In genomic region chr3:105867690-105868449, GRCh38 we compare ENCODE assay signal across 8 cellular contexts. TPM values are rescaled to one million over a fixed set of nuclear protein-coding genes. Genes with fewer than 3 reads are reported as not detected.
DNase-seq lines count a peak whose midpoint lies in the region; ATAC-seq, FAIRE-seq and TF ChIP-seq lines count a peak whose summit lies in the region.

No MANE protein-coding gene starts in this region.

- DNase-seq in DMS53 treated with DMSO at 0.1 percent for 48 hours (lab: John Stamatoyannopoulos, UW; ENCODE audit: unreplicated experiment) (peak; percentile 22), GM12878 (ENCODE audit: low read depth, low spot score) (no peak), thyroid gland (no peak), NCI-H1092 (lab: John Stamatoyannopoulos, UW) (no peak)
- DNase-seq in stimulated activated CD4-positive, alpha-beta T cell treated with anti-CD3 and anti-CD28 coated beads, Interleukin-4, amount 100 ng/mL, for 1 hour, result no peak

- peak overlapping the region; percentile 24 for H2AFZ ChIP-seq in GM12878 (ENCODE audit: control insufficient read depth, low read depth, low read length)

- H3K4me2 ChIP-seq in GM12878 (ENCODE audit: control insufficient read depth, insufficient read depth), result peak overlapping the region; percentile 97

- peaks cover 61% of the 10 kb centered on the region for H3K79me2 ChIP-seq in GM12878 (ENCODE audit: control insufficient read depth, insufficient read depth, low read length)

- H3K27ac ChIP-seq in KOPT-K1 (ENCODE audit: low read depth, low read length, poor library complexity, severe bottlenecking) (peak overlapping the region; percentile 68), GM12878 (ENCODE audit: control insufficient read depth, insufficient read depth) (peak overlapping the region; percentile 94), liver (ENCODE audit: low read depth in 1 of 2, low read length in 2 of 2) (peak overlapping the region; percentile 86 to 98), thyroid gland (peak overlapping the region; percentile 93 to 99 (median 99))

- H3K4me3 ChIP-seq in GM12878, result peak overlapping the region; percentile 98
- peak overlapping the region; percentile 73 to 95 (median 87) for H3K4me3 ChIP-seq in liver (ENCODE audit: low read depth in 1 of 3, low read length in 3 of 3)
- peak overlapping the region; percentile 83 to 97 (median 93) for H3K4me3 ChIP-seq in thyroid gland (replicated peaks in 1 of 3)

- TF ChIP-seq CTCF in GM12878 (IDR thresholded peaks at IDR 0.05 in 2 of 3, conservative IDR thresholded peaks at IDR 0.05 in 1 of 3; ENCODE audit: control insufficient read depth in 2 of 3, extremely low read depth in 1 of 3, insufficient read depth in 1 of 3, low read depth in 3 of 3, low read length in 3 of 3) (no peak), liver (IDR thresholded peaks at IDR 0.05; ENCODE audit: low read depth, low read length, missing input control) (no peak), thyroid gland (IDR thresholded peaks at IDR 0.05) (peak in 1 of 6 experiments; percentile 3)

- 5% methylated on average over 19 of the region's 19 CpGs for WGBS in GM12878 (ENCODE audit: insufficient coverage, insufficient replicate concordance, low lambda C conversion rate, missing lambda C conversion rate)
- 2% methylated on average over 19 of the region's 19 CpGs for WGBS in liver
- 1% methylated on average over 17 to 19 of the region's 19 CpGs for WGBS in thyroid gland, 2 donors

- no peak for TF ChIP-seq EP300 in GM12878 (IDR thresholded peaks at IDR 0.05; ENCODE audit: borderline replicate concordance in 1 of 2, control insufficient read depth in 1 of 2, low read depth in 2 of 2, low read length in 2 of 2)

- no peaks in the 10 kb centered on the region for H4K20me1 ChIP-seq in GM12878 (ENCODE audit: control insufficient read depth, insufficient read depth)

- SMC1A ChIA-PET in GM12878 (lab: Charles Lee; ENCODE audit: uncharacterized antibody, unreplicated experiment), result interaction anchor here (0.7 to 8.2 kb wide), 27 partner anchors 9 to 435 kb away, joined by 3 to 49 read pairs (median 4); no protein-coding TSS in a partner anchor

- ATAC-seq in GM12878 (no peak), GM21576 (IDR thresholded peaks at IDR 0.05; ENCODE audit: unreplicated experiment) (no peak)

- in situ Hi-C loops in GM12878 (cut with MboI), result loop anchor here (25.0 kb wide), 1 partner anchor 744 kb away; no protein-coding TSS in a partner anchor

- RAD21 ChIA-PET in GM12878 (lab: Charles Lee; ENCODE audit: unreplicated experiment), result interaction anchor here (0.6 to 10.0 kb wide), 20 partner anchors 22 to 465 kb away, joined by 3 to 119 read pairs (median 4); no protein-coding TSS in a partner anchor

- no peaks in the 10 kb centered on the region for H3K9me3 ChIP-seq in KOPT-K1 (ENCODE audit: insufficient read depth, low read length, poor library complexity, severe bottlenecking)
- no peaks in the 10 kb centered on the region for H3K9me3 ChIP-seq in GM12878 (replicated peaks; ENCODE audit: control insufficient read depth, insufficient read depth, low read length)
- H3K9me3 ChIP-seq in liver (ENCODE audit: control insufficient read depth in 4 of 4, low read length in 3 of 4), result no peaks in the 10 kb centered on the region
- no peaks in the 10 kb centered on the region for H3K9me3 ChIP-seq in thyroid gland

- FAIRE-seq in GM12878 (lab: Jason Lieb, UNC), result no peak

- H3K36me3 ChIP-seq in KOPT-K1 (ENCODE audit: insufficient read depth, low read length) (no peaks in the 10 kb centered on the region; the same call in 1 of the 2 replicates), GM12878 (ENCODE audit: control insufficient read depth in 2 of 2, insufficient read depth in 2 of 2, low read length in 1 of 2) (peaks cover 0 to 19% of the 10 kb centered on the region in 2 experiments; a peak in 2 of 4 replicates), liver (ENCODE audit: control insufficient read depth in 4 of 4, insufficient read depth in 3 of 4, low read depth in 1 of 4, low read length in 3 of 4) (peaks cover 0 to 7% (median 3%) of the 10 kb centered on the region in 4 donors), thyroid gland (no peaks in the 10 kb centered on the region)

- no peaks in the 10 kb centered on the region for H3K27me3 ChIP-seq in GM12878 (replicated peaks in 1 of 2; ENCODE audit: control insufficient read depth in 2 of 2, insufficient read depth in 2 of 2, low read length in 1 of 2)
- no peaks in the 10 kb centered on the region for H3K27me3 ChIP-seq in liver (ENCODE audit: control insufficient read depth in 4 of 4, insufficient read depth in 4 of 4, low read length in 3 of 4)
- no peaks in the 10 kb centered on the region for H3K27me3 ChIP-seq in thyroid gland

- TF ChIP-seq POLR2A in GM12878 (IDR thresholded peaks at IDR 0.05; ENCODE audit: low read depth, low read length), result no peak
- TF ChIP-seq POLR2A in thyroid gland (IDR thresholded peaks at IDR 0.05), result no peak

- no TSS peak for BruUV-seq in GM12878 (replicated peaks; lab: Mats Ljungman, UMichigan)

- H3K9ac ChIP-seq in GM12878 (ENCODE audit: control insufficient read depth, insufficient read depth, low read length), result peak overlapping the region; percentile 95
- peak overlapping the region; percentile 73 to 86 for H3K9ac ChIP-seq in liver (ENCODE audit: low read depth in 1 of 2, low read length in 2 of 2)

- POLR2A ChIA-PET in GM12878 (lab: Charles Lee), result interaction anchor here (0.5 to 1.9 kb wide), 13 partner anchors 10 to 728 kb away, joined by 3 to 9 read pairs (median 3); no protein-coding TSS in a partner anchor

- H3K4me1 ChIP-seq in GM12878 (ENCODE audit: control insufficient read depth, insufficient read depth, low read length) (peaks cover 7% of the 10 kb centered on the region), liver (ENCODE audit: control insufficient read depth in 4 of 4, insufficient read depth in 4 of 4, low read length in 3 of 4) (peaks cover 3 to 27% (median 9%) of the 10 kb centered on the region in 4 donors), thyroid gland (peaks cover 32 to 36% of the 10 kb centered on the region in 2 donors)

- CTCF ChIA-PET in GM12878 (lab: Yijun Ruan, JAX), result interaction anchor here (0.9 to 1.6 kb wide), 3 partner anchors 31 to 742 kb away, joined by 3 to 4 read pairs (median 3); no protein-coding TSS in a partner anchor

- TF ChIP-seq RAD21 in GM12878 (IDR thresholded peaks at IDR 0.05; ENCODE audit: insufficient read depth, low read depth, low read length) (no peak), liver (IDR thresholded peaks at IDR 0.05) (no peak)

- intact Hi-C loops in GM12878 (cut with micrococcal nuclease; ENCODE audit: unreplicated experiment), result loop anchor here (2.0 to 10.0 kb wide), 9 partner anchors 41 to 741 kb away; no protein-coding TSS in a partner anchor
- intact Hi-C loops in thyroid gland (cut with DNase I), result no loop called here

TF ChIP-seq in GM12878, 131 proteins besides CTCF, POLR2A, EP300 and RAD21 (continues in another document):
- TF ChIP-seq NRF1 (conservative IDR thresholded peaks at IDR 0.05; ENCODE audit: low read depth, low read length) (no peak), NBN (IDR thresholded peaks at IDR 0.05) (no peak), MEF2A (IDR thresholded peaks at IDR 0.05; ENCODE audit: insufficient read depth, low read depth, low read length) (no peak), SREBF2 (IDR thresholded peaks at IDR 0.05; ENCODE audit: low read length) (no peak), POLR2AphosphoS5 (IDR thresholded peaks at IDR 0.05; ENCODE audit: low read length) (peak; percentile 50; the same call in 1 of the 2 replicates), ZNF384 (IDR thresholded peaks at IDR 0.05; ENCODE audit: borderline replicate concordance, low read depth, low read length) (peak; percentile 33; the same call in 1 of the 2 replicates), SMAD5 (IDR thresholded peaks at IDR 0.05; ENCODE audit: low read depth) (0 out of 2 replicates have a peak, but pooled peaks have one; percentile 42), HDGF (IDR thresholded peaks at IDR 0.05) (no peak), SMARCA5 (IDR thresholded peaks at IDR 0.05) (no peak)

TF ChIP-seq in liver, 16 proteins besides CTCF, POLR2A, EP300 and RAD21:
- TF ChIP-seq FOXA1 (IDR thresholded peaks at IDR 0.05) (no peak), FOXA2 (IDR thresholded peaks at IDR 0.05) (no peak), RXRA (IDR thresholded peaks at IDR 0.05) (no peak), MAX (IDR thresholded peaks at IDR 0.05) (no peak), EGR1 (IDR thresholded peaks at IDR 0.05; ENCODE audit: low read depth in 2 of 2) (no peak), YY1 (IDR thresholded peaks at IDR 0.05) (no peak)

RNA-seq across cellular contexts. Expression of gene CBLB, which starts 0.9 kb away (rescaled TPM):
- total RNA-seq in GM12878 (2013; cell fraction: nucleolus; rRNA removed), result 1,014 and 1,112 TPM in 2 replicates
- 27.3 and 28.9 TPM in 2 replicates for total RNA-seq in GM12878 (2014; rRNA removed)
- 40.5 and 45.0 TPM in 2 replicates for total RNA-seq in GM12878 (2014; rRNA removed; fragmentation: Illumina TruSeq; extraction: Trizol)
- 56.4 and 57.6 TPM in 2 replicates for total RNA-seq in GM12878 (2021)
- polyA plus RNA-seq in GM12878 (2011; ENCODE audit: low read depth), result 23.4 TPM
- polyA plus RNA-seq in GM12878 (2011; rRNA removed), result 107 and 119 TPM in 2 replicates
- 49.4 and 66.2 TPM in 2 replicates for polyA plus RNA-seq in GM12878 (2011; cell fraction: cytosol; rRNA removed)
- 101 and 108 TPM in 2 replicates for polyA plus RNA-seq in GM12878 (2011; cell fraction: nucleus; rRNA removed)
- polyA plus RNA-seq in GM12878 (2012), result 36.8 and 37.8 TPM in 2 replicates
- 46.3 and 51.7 TPM in 2 replicates for polyA plus RNA-seq in GM12878 (2014; fragmentation: Illumina TruSeq; extraction: Trizol)
- 10 to 100 TPM; 17.2 to 17.6 TPM for polyA plus RNA-seq in GM12878 (2014; fragmentation: Nextera tagmentation; extraction: Ambion mirVana)
- 30.4 and 30.8 TPM in 2 replicates for polyA plus RNA-seq in GM12878 (2014; rRNA removed)
- 10 to 100 TPM; 43.4 to 47.4 TPM for polyA plus RNA-seq in GM12878 (2016; fragmentation: Nextera tagmentation; extraction: Ambion mirVana)
- 146 and 149 TPM in 2 replicates for polyA minus RNA-seq in GM12878 (2011; rRNA and poly(A)+ RNA removed)
- polyA minus RNA-seq in GM12878 (2011; cell fraction: cytosol; rRNA and poly(A)+ RNA removed), result 29.0 and 34.4 TPM in 2 replicates
- 262 and 381 TPM in 2 replicates for polyA minus RNA-seq in GM12878 (2011; cell fraction: nucleus; rRNA and poly(A)+ RNA removed)
- total RNA-seq in liver, result 10 to 100 TPM; 11.6 to 22.8 TPM
- polyA plus RNA-seq in liver, result 1 to 10 TPM; 3.1 to 7.9 TPM
- total RNA-seq in thyroid gland, result 100 to 1,000 TPM in 1 of 4 donors, 10 to 100 TPM in 3; 61.8 to 119 (median 83.4) TPM
